Comparison of ENCODE assay signal across 26 cellular contexts in genomic region chr10:44411251-44411650, GRCh38. TPM values are rescaled to one million over a fixed set of nuclear protein-coding genes. Genes with fewer than 3 reads are reported as not detected.
"Had no signal": no experiment of that assay in that cellular context is flagged by ENCODE, and none has a peak within 500 bp of the region (broad histone marks: within the 10 kb centered on the region; RNA-seq: fewer than 3 reads in every experiment).

No MANE protein-coding gene starts in this region.

- H3K4me1 ChIP-seq: colonic mucosa had no signal

- H3K27ac ChIP-seq: adrenal gland, body of pancreas, colonic mucosa had no signal

- DNase-seq: activated CD4-positive, alpha-beta memory T cell treated with anti-CD3 and anti-CD28 coated beads for 36 hours; activated CD4-positive, alpha-beta T cell treated with anti-CD3 and anti-CD28 coated beads for 36 hours; activated CD4-positive, alpha-beta T cell treated with anti-CD3 and anti-CD28 coated beads, Interleukin-2, amount 10 ng/mL, durations not matched to agents 24 days and 14 days; activated CD4-positive, CD25-positive, alpha-beta regulatory T cell; activated CD4-positive, CD25-positive, alpha-beta regulatory T cell treated with anti-CD3 and anti-CD28 coated beads, Interleukin-2, amount 50 U/mL, for 72 hours; activated CD8-positive, alpha-beta T cell treated with anti-CD3 and anti-CD28 coated beads, Interleukin-2, amount 10 ng/mL, durations not matched to agents 7 days and 5 days; activated effector memory CD4-positive, alpha-beta T cell treated with Interleukin-2 at 50 U/mL for 16 hours; activated gamma-delta T cell treated with Interleukin-2 at 50 U/mL for 16 hours; activated naive CD4-positive, alpha-beta T cell treated with anti-CD3 and anti-CD28 coated beads, Interleukin-2, amount 50 U/mL, for 16 hours; activated naive CD4-positive, alpha-beta T cell treated with Interleukin-2 at 50 U/mL for 16 hours; activated naive CD8-positive, alpha-beta T cell treated with anti-CD3 and anti-CD28 coated beads, Interleukin-2, amount 50 U/mL, for 24 hours; activated T-cell treated with anti-CD3 and anti-CD28 coated beads, Interleukin-2, amount 50 U/mL, for 4 hours; amygdala; body of pancreas; central memory CD4-positive, alpha-beta T cell; cerebellar nuclear complex; colonic mucosa; effector CD8-positive, alpha-beta T cell; foreskin fibroblast; T-helper 2 cell had no signal

- H3K27me3 Mint-ChIP-seq: activated CD4-positive, alpha-beta T cell treated with anti-CD3 and anti-CD28 coated beads, Interleukin-2, amount 10 ng/mL, durations not matched to agents 24 days and 14 days had no signal

- H3K9me3 Mint-ChIP-seq: activated CD4-positive, alpha-beta memory T cell treated with anti-CD3 and anti-CD28 coated beads for 36 hours; activated CD4-positive, alpha-beta T cell treated with anti-CD3 and anti-CD28 coated beads, Interleukin-2, amount 10 ng/mL, durations not matched to agents 24 days and 14 days had no signal

- H3K4me3 ChIP-seq: adrenal gland, body of pancreas, colonic mucosa had no signal

- H3K4me3 Mint-ChIP-seq: activated CD4-positive, alpha-beta memory T cell treated with anti-CD3 and anti-CD28 coated beads for 36 hours; activated CD4-positive, alpha-beta T cell treated with anti-CD3 and anti-CD28 coated beads for 36 hours; activated CD4-positive, alpha-beta T cell treated with anti-CD3 and anti-CD28 coated beads, Interleukin-2, amount 10 ng/mL, durations not matched to agents 24 days and 14 days; activated CD8-positive, alpha-beta T cell treated with anti-CD3 and anti-CD28 coated beads, Interleukin-2, amount 10 ng/mL, durations not matched to agents 7 days and 5 days; activated naive CD8-positive, alpha-beta T cell; activated naive CD8-positive, alpha-beta T cell treated with anti-CD3 and anti-CD28 coated beads, Interleukin-2, amount 50 U/mL, for 24 hours; activated T-cell treated with anti-CD3 and anti-CD28 coated beads, Interleukin-2, amount 50 U/mL, for 4 hours; activated T-helper 17 cell treated with anti-CD3 and anti-CD28 coated beads, Interleukin-2, amount 50 U/mL, for 72 hours had no signal

- H3K4me1 Mint-ChIP-seq: activated CD4-positive, alpha-beta T cell treated with anti-CD3 and anti-CD28 coated beads for 36 hours; activated CD4-positive, alpha-beta T cell treated with anti-CD3 and anti-CD28 coated beads, Interleukin-2, amount 10 ng/mL, durations not matched to agents 24 days and 14 days; activated naive CD8-positive, alpha-beta T cell treated with anti-CD3 and anti-CD28 coated beads, Interleukin-2, amount 50 U/mL, for 24 hours; activated T-helper 17 cell treated with anti-CD3 and anti-CD28 coated beads, Interleukin-2, amount 50 U/mL, for 72 hours had no signal

- H3K9me3 ChIP-seq: adrenal gland, body of pancreas, colonic mucosa had no signal

- H3K27ac Mint-ChIP-seq: activated CD4-positive, alpha-beta memory T cell treated with anti-CD3 and anti-CD28 coated beads for 36 hours; activated CD4-positive, alpha-beta T cell treated with anti-CD3 and anti-CD28 coated beads for 36 hours; activated CD4-positive, alpha-beta T cell treated with anti-CD3 and anti-CD28 coated beads, Interleukin-2, amount 10 ng/mL, durations not matched to agents 24 days and 14 days; activated CD8-positive, alpha-beta T cell treated with anti-CD3 and anti-CD28 coated beads, Interleukin-2, amount 10 ng/mL, durations not matched to agents 7 days and 5 days; activated naive CD8-positive, alpha-beta T cell; activated naive CD8-positive, alpha-beta T cell treated with anti-CD3 and anti-CD28 coated beads, Interleukin-2, amount 50 U/mL, for 24 hours; activated T-helper 17 cell treated with anti-CD3 and anti-CD28 coated beads, Interleukin-2, amount 50 U/mL, for 72 hours had no signal

- H3K27me3 ChIP-seq: adrenal gland, body of pancreas, colonic mucosa had no signal

- H3K36me3 Mint-ChIP-seq: activated CD4-positive, alpha-beta memory T cell treated with anti-CD3 and anti-CD28 coated beads for 36 hours; activated naive CD8-positive, alpha-beta T cell had no signal

- ATAC-seq: activated CD4-positive, alpha-beta T cell treated with anti-CD3 and anti-CD28 coated beads for 36 hours; activated CD8-positive, alpha-beta T cell treated with anti-CD3 and anti-CD28 coated beads, Interleukin-2, amount 10 ng/mL, durations not matched to agents 7 days and 5 days; activated naive CD8-positive, alpha-beta T cell treated with anti-CD3 and anti-CD28 coated beads, Interleukin-2, amount 50 U/mL, for 24 hours; activated T-cell treated with anti-CD3 and anti-CD28 coated beads, Interleukin-2, amount 50 U/mL, for 4 hours; activated T-helper 17 cell treated with anti-CD3 and anti-CD28 coated beads, Interleukin-2, amount 50 U/mL, for 72 hours; body of pancreas; esophagus mucosa had no signal

- H3K36me3 ChIP-seq: adrenal gland, colonic mucosa had no signal

RNA-seq across cellular contexts. Expression of gene CXCL12, which starts 26.4 kb away (rescaled TPM):
- total RNA-seq: activated CD4-positive, alpha-beta memory T cell treated with anti-CD3 and anti-CD28 coated beads for 36 hours; activated CD4-positive, alpha-beta T cell treated with anti-CD3 and anti-CD28 coated beads for 36 hours; activated CD4-positive, alpha-beta T cell treated with anti-CD3 and anti-CD28 coated beads, Interleukin-2, amount 10 ng/mL, durations not matched to agents 24 days and 14 days; activated CD8-positive, alpha-beta memory T cell treated with anti-CD3 and anti-CD28 coated beads for 36 hours; activated CD8-positive, alpha-beta T cell treated with anti-CD3 and anti-CD28 coated beads, Interleukin-2, amount 10 ng/mL, durations not matched to agents 7 days and 5 days; T-helper 1 cell treated with Interleukin-12 subunit alpha and Interleukin-12 subunit beta and Interleukin-4 antibody, amounts not matched to agents 30 ng/mL and 1 ng/mL, for 36 hours had no signal
